10 cellular contexts compared by ENCODE assay signal in the genomic region with DNA sequence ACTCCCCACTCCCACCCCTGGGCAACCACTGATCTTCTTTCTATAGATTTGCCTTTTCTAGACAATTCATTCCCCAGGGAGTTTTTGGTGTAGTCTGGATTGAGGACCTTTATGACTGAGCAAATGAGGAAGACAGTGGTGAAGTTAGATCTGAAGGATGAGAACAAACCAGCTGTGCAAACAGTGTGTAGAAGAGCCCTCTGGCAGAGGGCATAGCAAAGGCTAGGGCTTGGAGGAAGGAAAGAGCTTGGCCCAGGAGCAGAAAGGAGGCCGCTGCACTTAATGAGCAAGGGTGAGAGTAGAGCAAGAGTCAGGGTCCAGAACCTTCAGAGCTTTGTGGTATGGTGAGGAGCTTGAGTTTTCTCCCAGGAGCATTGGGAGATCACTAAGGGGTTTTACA.
"Had no signal": no experiment of that assay in that cellular context is flagged by ENCODE, and none has a peak within 500 bp of the region (broad histone marks: within the 10 kb centered on the region; RNA-seq: fewer than 3 reads in every experiment).

No MANE protein-coding gene starts in this region.

- DNase-seq: activated CD4-positive, alpha-beta T cell treated with anti-CD3 and anti-CD28 coated beads, Interleukin-2, amount 50 U/mL, for 48 hours; activated naive CD4-positive, alpha-beta T cell treated with anti-CD3 and anti-CD28 coated beads for 36 hours; dorsolateral prefrontal cortex; left cardiac atrium; lower lobe of right lung; stomach; T1000; testis had no signal

- ATAC-seq: left cardiac atrium, lower lobe of right lung, sciatic nerve had no signal

- H3K36me3 ChIP-seq: lower lobe of right lung, stomach had no signal

- H3K27ac ChIP-seq: dorsolateral prefrontal cortex, lower lobe of right lung, stomach, testis had no signal

- H3K27me3 ChIP-seq: stomach, testis had no signal

- H3K4me3 ChIP-seq: dorsolateral prefrontal cortex, lower lobe of right lung, stomach, testis had no signal

- FAIRE-seq: astrocyte had no signal

- H3K4me1 ChIP-seq: lower lobe of right lung, stomach, testis had no signal

- H3K9me3 ChIP-seq: lower lobe of right lung, testis had no signal
